Comparison of ENCODE assay signal across 12 cellular contexts in genomic region chr1:226884116-226884515, GRCh38. TPM values are rescaled to one million over a fixed set of nuclear protein-coding genes. Genes with fewer than 3 reads are reported as not detected.
A peak's percentile ranks its signal among the peaks of the same experiment; 100 is the strongest.
DNase-seq lines count a peak whose midpoint lies in the region; ATAC-seq and TF ChIP-seq lines count a peak whose summit lies in the region.
"Had no signal": no experiment of that assay in that cellular context is flagged by ENCODE, and none has a peak within 500 bp of the region (broad histone marks: within the 10 kb centered on the region; RNA-seq: fewer than 3 reads in every experiment).

No MANE protein-coding gene starts in this region.

- TF ChIP-seq POLR2A in Peyer's patch (IDR thresholded peaks at IDR 0.05), result no peak

- no peaks in the 10 kb centered on the region for H3K36me3 ChIP-seq in MM.1S (replicated peaks; ENCODE audit: insufficient read depth, low read length)
- H3K36me3 ChIP-seq in Peyer's patch, result peaks cover 0 to 42% (median 0%) of the 10 kb centered on the region in 3 donors

- no peak for DNase-seq in activated CD8-positive, alpha-beta memory T cell treated with anti-CD3 and anti-CD28 coated beads, Interleukin-2, amount 10 ng/mL, durations not matched to agents 7 days and 5 days
- DNase-seq in activated CD8-positive, alpha-beta memory T cell treated with anti-CD3 and anti-CD28 coated beads, Interleukin-2, amount 50 U/mL, for 48 hours, result no peak
- DNase-seq in MM.1S (no peak), posterior vena cava (ENCODE audit: low spot score) (peak; percentile 1), Peyer's patch (no peak), WTC11 (ENCODE audit: low spot score) (no peak), HEK293T (ENCODE audit: extremely low spot score) (no peak)
- DNase-seq in activated T-helper 1 cell treated with anti-CD3 and anti-CD28 coated beads, Interleukin-12 subunit alpha, Interleukin-12 subunit beta, Interleukin-2, Interleukin-4 antibody, amounts not matched to agents 30 ng/mL and 10 ng/mL and 1 ng/mL, durations not matched to agents 14 hours and 24 hours and 36 hours (ENCODE audit: low spot score), result no peak
- DNase-seq: aorta, DND-41, mammary epithelial cell had no signal

- no peaks in the 10 kb centered on the region for H3K9me3 Mint-ChIP-seq in activated CD8-positive, alpha-beta memory T cell treated with anti-CD3 and anti-CD28 coated beads, Interleukin-2, amount 10 ng/mL, durations not matched to agents 7 days and 5 days (ENCODE audit: low read depth)
- no peaks in the 10 kb centered on the region for H3K9me3 Mint-ChIP-seq in activated T-helper 1 cell treated with anti-CD3 and anti-CD28 coated beads, Interleukin-12 subunit alpha, Interleukin-12 subunit beta, Interleukin-2, Interleukin-4 antibody, amounts not matched to agents 30 ng/mL and 10 ng/mL and 1 ng/mL, durations not matched to agents 14 hours and 24 hours and 36 hours
- no peaks in the 10 kb centered on the region for H3K9me3 Mint-ChIP-seq in WTC11

- H3K27me3 Mint-ChIP-seq in activated CD8-positive, alpha-beta memory T cell treated with anti-CD3 and anti-CD28 coated beads, Interleukin-2, amount 10 ng/mL, durations not matched to agents 7 days and 5 days, result no peaks in the 10 kb centered on the region
- H3K27me3 Mint-ChIP-seq in activated T-helper 1 cell treated with anti-CD3 and anti-CD28 coated beads, Interleukin-12 subunit alpha, Interleukin-12 subunit beta, Interleukin-2, Interleukin-4 antibody, amounts not matched to agents 30 ng/mL and 10 ng/mL and 1 ng/mL, durations not matched to agents 14 hours and 24 hours and 36 hours (ENCODE audit: insufficient read depth), result no peaks in the 10 kb centered on the region
- no peaks in the 10 kb centered on the region for H3K27me3 Mint-ChIP-seq in WTC11 (ENCODE audit: low read depth)

- POLR2A ChIA-PET in WTC11 (lab: Charles Lee), result interaction anchor here (0.6 kb wide), 1 partner anchor 35 kb away, joined by 5 read pairs; no protein-coding TSS in a partner anchor
- POLR2A ChIA-PET in HEK293T (lab: Yijun Ruan, JAX), result no interaction called here

- H3K4me1 ChIP-seq in MM.1S (ENCODE audit: low read length) (peaks cover 61% of the 10 kb centered on the region), Peyer's patch (peaks cover 4 to 27% (median 7%) of the 10 kb centered on the region in 4 donors)

- H3K27ac ChIP-seq in MM.1S (ENCODE audit: low read length), result peak overlapping the region; percentile 79
- H3K27ac ChIP-seq in Peyer's patch, result no peak overlapping the region

- H3K9me2 ChIP-seq in MM.1S (replicated peaks; ENCODE audit: insufficient read depth, low read length), result no peaks in the 10 kb centered on the region

- TF ChIP-seq CTCF in MM.1S (IDR thresholded peaks at IDR 0.05; ENCODE audit: low read length), result no peak
- no peak for TF ChIP-seq CTCF in Peyer's patch (IDR thresholded peaks at IDR 0.05)
- TF ChIP-seq CTCF in WTC11 (IDR thresholded peaks at IDR 0.05), result no peak

- CTCF ChIA-PET in activated CD8-positive, alpha-beta memory T cell treated with anti-CD3 and anti-CD28 coated beads, Interleukin-2, amount 10 ng/mL, durations not matched to agents 7 days and 5 days (lab: Charles Lee), result interaction anchor here (0.7 to 1.7 kb wide), 6 partner anchors 10 to 258 kb away, joined by 3 to 5 read pairs (median 4); partner anchors contain the start of gene COQ8A
- CTCF ChIA-PET in WTC11 (lab: Charles Lee), result interaction anchor here (1.1 to 1.2 kb wide), 2 partner anchors 28 to 258 kb away, joined by 4 to 5 read pairs; no protein-coding TSS in a partner anchor
- CTCF ChIA-PET in HEK293T (lab: Yijun Ruan, JAX), result no interaction called here

- peaks cover 55% of the 10 kb centered on the region for H3K4me1 Mint-ChIP-seq in activated CD8-positive, alpha-beta memory T cell treated with anti-CD3 and anti-CD28 coated beads, Interleukin-2, amount 10 ng/mL, durations not matched to agents 7 days and 5 days
- peaks cover 60% of the 10 kb centered on the region for H3K4me1 Mint-ChIP-seq in activated T-helper 1 cell treated with anti-CD3 and anti-CD28 coated beads, Interleukin-12 subunit alpha, Interleukin-12 subunit beta, Interleukin-2, Interleukin-4 antibody, amounts not matched to agents 30 ng/mL and 10 ng/mL and 1 ng/mL, durations not matched to agents 14 hours and 24 hours and 36 hours (ENCODE audit: low read depth)
- H3K4me1 Mint-ChIP-seq in WTC11, result no peaks in the 10 kb centered on the region

- peaks cover 13% of the 10 kb centered on the region for H3K36me3 Mint-ChIP-seq in activated CD8-positive, alpha-beta memory T cell treated with anti-CD3 and anti-CD28 coated beads, Interleukin-2, amount 10 ng/mL, durations not matched to agents 7 days and 5 days
- H3K36me3 Mint-ChIP-seq in activated T-helper 1 cell treated with anti-CD3 and anti-CD28 coated beads, Interleukin-12 subunit alpha, Interleukin-12 subunit beta, Interleukin-2, Interleukin-4 antibody, amounts not matched to agents 30 ng/mL and 10 ng/mL and 1 ng/mL, durations not matched to agents 14 hours and 24 hours and 36 hours (ENCODE audit: low read depth), result peaks cover 23% of the 10 kb centered on the region
- peaks cover 36% of the 10 kb centered on the region for H3K36me3 Mint-ChIP-seq in WTC11

- H2AFZ ChIP-seq in MM.1S (ENCODE audit: low read length), result no peak overlapping the region

- no peak overlapping the region for H3K9ac ChIP-seq in MM.1S (ENCODE audit: low read length)

- H3F3A ChIP-seq in MM.1S (ENCODE audit: insufficient read depth, low read length), result peaks cover 35% of the 10 kb centered on the region

- no peak overlapping the region for H3K4me3 Mint-ChIP-seq in activated CD8-positive, alpha-beta memory T cell treated with anti-CD3 and anti-CD28 coated beads, Interleukin-2, amount 10 ng/mL, durations not matched to agents 7 days and 5 days
- peak overlapping the region; percentile 43 for H3K4me3 Mint-ChIP-seq in activated T-helper 1 cell treated with anti-CD3 and anti-CD28 coated beads, Interleukin-12 subunit alpha, Interleukin-12 subunit beta, Interleukin-2, Interleukin-4 antibody, amounts not matched to agents 30 ng/mL and 10 ng/mL and 1 ng/mL, durations not matched to agents 14 hours and 24 hours and 36 hours
- H3K4me3 Mint-ChIP-seq in WTC11, result no peak overlapping the region

- intact Hi-C loops in activated T-helper 1 cell treated with anti-CD3 and anti-CD28 coated beads, Interleukin-12 subunit alpha, Interleukin-12 subunit beta, Interleukin-2, Interleukin-4 antibody, amounts not matched to agents 30 ng/mL and 10 ng/mL and 1 ng/mL, durations not matched to agents 14 hours and 24 hours and 36 hours (cut with micrococcal nuclease), result loop anchor here (5.0 kb wide), 1 partner anchor 477 kb away; the partner anchor contains the start of gene PARP1
- intact Hi-C loops in posterior vena cava (cut with DNase I), result no loop called here

- no peaks in the 10 kb centered on the region for H4K20me1 ChIP-seq in MM.1S (ENCODE audit: insufficient read depth, low read length)

- H3K79me2 ChIP-seq in MM.1S (ENCODE audit: low read length), result no peaks in the 10 kb centered on the region

- H3K9me3 ChIP-seq in MM.1S (replicated peaks; ENCODE audit: insufficient read depth, low read length) (no peaks in the 10 kb centered on the region), Peyer's patch (no peaks in the 10 kb centered on the region)

- H3K27me3 ChIP-seq in MM.1S (replicated peaks; ENCODE audit: insufficient read depth, low read length) (no peaks in the 10 kb centered on the region), Peyer's patch (no peaks in the 10 kb centered on the region)

- ATAC-seq in activated CD8-positive, alpha-beta memory T cell treated with anti-CD3 and anti-CD28 coated beads, Interleukin-2, amount 10 ng/mL, durations not matched to agents 7 days and 5 days, result no peak
- no peak for ATAC-seq in WTC11
- ATAC-seq: Panc1 had no signal

- H3K27ac Mint-ChIP-seq in activated CD8-positive, alpha-beta memory T cell treated with anti-CD3 and anti-CD28 coated beads, Interleukin-2, amount 10 ng/mL, durations not matched to agents 7 days and 5 days, result peak overlapping the region; percentile 76
- peak overlapping the region; percentile 57 for H3K27ac Mint-ChIP-seq in activated T-helper 1 cell treated with anti-CD3 and anti-CD28 coated beads, Interleukin-12 subunit alpha, Interleukin-12 subunit beta, Interleukin-2, Interleukin-4 antibody, amounts not matched to agents 30 ng/mL and 10 ng/mL and 1 ng/mL, durations not matched to agents 14 hours and 24 hours and 36 hours
- H3K27ac Mint-ChIP-seq in WTC11, result no peak overlapping the region

- peak overlapping the region; percentile 68 for H3K4me2 ChIP-seq in MM.1S (ENCODE audit: low read depth, low read length)

- H3K4me3 ChIP-seq in MM.1S (ENCODE audit: low read length), result no peak overlapping the region
- H3K4me3 ChIP-seq in Peyer's patch, result no peak overlapping the region

TF ChIP-seq in WTC11, 78 proteins besides CTCF, POLR2A, EP300 and RAD21 (continues in another document):
- TF ChIP-seq SOX15 (CRISPR knock-in tag; IDR thresholded peaks at IDR 0.05), result no peak

TF ChIP-seq in HEK293T, 16 proteins besides CTCF, POLR2A, EP300 and RAD21 (continues in another document):
- TF ChIP-seq PKNOX1 (IDR thresholded peaks at IDR 0.05) (no peak), ZNF384 (IDR thresholded peaks at IDR 0.05) (no peak), NFRKB (IDR thresholded peaks at IDR 0.05) (no peak)

RNA-seq across cellular contexts. Expression of gene PSEN2, which starts 13.7 kb away (rescaled TPM):
- total RNA-seq in activated CD8-positive, alpha-beta memory T cell treated with anti-CD3 and anti-CD28 coated beads, Interleukin-2, amount 10 ng/mL, durations not matched to agents 7 days and 5 days, result 10 to 100 TPM in 1 of 2 experiments, 1 to 10 TPM in 1; 8.0 to 11.2 TPM
- 13.5 and 14.3 TPM in 2 replicates for total RNA-seq in activated T-helper 1 cell treated with anti-CD3 and anti-CD28 coated beads, Interleukin-12 subunit alpha, Interleukin-12 subunit beta, Interleukin-2, Interleukin-4 antibody, amounts not matched to agents 30 ng/mL and 10 ng/mL and 1 ng/mL, durations not matched to agents 14 hours and 24 hours and 36 hours
- total RNA-seq in posterior vena cava (10 to 100 TPM; 22.0 to 24.3 TPM), Peyer's patch (10 to 100 TPM; 31.4 to 57.8 (median 39.1) TPM), WTC11 (2021) (18.4 to 23.5 TPM (median 23.4 TPM) in 3 replicates)

RNA-seq across cellular contexts. Expression of gene COQ8A, which starts 56.0 kb away (rescaled TPM):
- total RNA-seq in activated CD8-positive, alpha-beta memory T cell treated with anti-CD3 and anti-CD28 coated beads, Interleukin-2, amount 10 ng/mL, durations not matched to agents 7 days and 5 days, result 10 to 100 TPM; 19.0 to 22.1 TPM
- total RNA-seq in activated T-helper 1 cell treated with anti-CD3 and anti-CD28 coated beads, Interleukin-12 subunit alpha, Interleukin-12 subunit beta, Interleukin-2, Interleukin-4 antibody, amounts not matched to agents 30 ng/mL and 10 ng/mL and 1 ng/mL, durations not matched to agents 14 hours and 24 hours and 36 hours, result 33.1 and 33.8 TPM in 2 replicates
- total RNA-seq in posterior vena cava (10 to 100 TPM; 15.4 to 21.1 TPM), Peyer's patch (100 to 1,000 TPM in 1 of 4 donors, 10 to 100 TPM in 3; 25.2 to 108 (median 48.3) TPM), WTC11 (2021) (39.4 to 41.1 TPM (median 40.8 TPM) in 3 replicates)
